7 cellular contexts compared by ENCODE assay signal in the genomic region with DNA sequence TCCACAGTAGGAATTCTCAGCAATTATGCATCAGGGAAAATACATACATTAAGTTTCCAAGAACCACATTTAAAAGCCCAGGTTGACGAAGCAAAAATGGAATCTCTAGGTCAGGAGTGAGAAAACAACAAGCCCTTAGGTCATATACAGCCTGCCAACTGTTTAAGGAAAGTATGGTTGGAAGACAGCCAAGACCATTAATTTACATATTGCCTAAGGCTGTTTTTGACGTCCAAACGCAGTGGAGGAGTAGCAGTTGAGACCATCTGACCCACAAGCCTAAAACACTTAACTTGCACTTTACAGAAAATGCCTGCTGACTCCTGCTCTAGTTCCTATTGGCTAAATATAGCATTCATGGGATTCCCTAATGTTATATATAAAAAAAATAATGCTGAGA.
DNase-seq lines count a peak whose midpoint lies in the region; ATAC-seq and TF ChIP-seq lines count a peak whose summit lies in the region.

No MANE protein-coding gene starts in this region.

- no peaks in the 10 kb centered on the region for H3K36me3 ChIP-seq in adipocyte (ENCODE audit: control insufficient read depth, insufficient read depth, low read length, severe bottlenecking)
- no peaks in the 10 kb centered on the region for H3K36me3 ChIP-seq in ascending aorta
- H3K36me3 ChIP-seq in MG63 = no peaks in the 10 kb centered on the region

- H3K4me3 ChIP-seq in adipocyte (ENCODE audit: low read length) (no peak overlapping the region), skeletal muscle cell (ENCODE audit: low read depth, low read length) (no peak overlapping the region), ascending aorta (no peak overlapping the region), MG63 (no peak overlapping the region)

- H3K27me3 ChIP-seq in adipocyte (replicated peaks; ENCODE audit: control insufficient read depth, insufficient read depth, low read length) (no peaks in the 10 kb centered on the region), ascending aorta (no peaks in the 10 kb centered on the region), MG63 (no peaks in the 10 kb centered on the region)

- H3K4me1 Mint-ChIP-seq in type B pancreatic cell (ENCODE audit: unreplicated experiment) = peaks cover 7% of the 10 kb centered on the region

- no peaks in the 10 kb centered on the region for H3K9me3 Mint-ChIP-seq in type B pancreatic cell

- no peak overlapping the region for H3K9ac ChIP-seq in adipocyte (ENCODE audit: low read length)

- H3K27ac ChIP-seq in ascending aorta = no peak overlapping the region

- peak; percentile 66 for ATAC-seq in GM21723 (IDR thresholded peaks at IDR 0.05; ENCODE audit: unreplicated experiment)

- H3K4me1 ChIP-seq in adipocyte (ENCODE audit: control insufficient read depth, insufficient read depth, low read length) = peaks cover 12% of the 10 kb centered on the region
- H3K4me1 ChIP-seq in ascending aorta = no peaks in the 10 kb centered on the region

- no peaks in the 10 kb centered on the region for H3K36me3 Mint-ChIP-seq in type B pancreatic cell

- H3K27me3 Mint-ChIP-seq in type B pancreatic cell = peaks cover 6% of the 10 kb centered on the region

- H3K4me3 Mint-ChIP-seq in type B pancreatic cell = no peak overlapping the region

- H3K9me3 ChIP-seq in adipocyte (ENCODE audit: control insufficient read depth, low read length) = no peaks in the 10 kb centered on the region
- no peaks in the 10 kb centered on the region for H3K9me3 ChIP-seq in ascending aorta
- H3K9me3 ChIP-seq in MG63 = no peaks in the 10 kb centered on the region

- H3K27ac Mint-ChIP-seq in type B pancreatic cell = no peak overlapping the region

- no peak for TF ChIP-seq CTCF in type B pancreatic cell (conservative IDR thresholded peaks at IDR 0.05)
- no peak for TF ChIP-seq CTCF in ascending aorta (IDR thresholded peaks at IDR 0.05)

- intact Hi-C loops in ascending aorta (cut with DNase I) = no loop called here

- DNase-seq in NCI-H1048 (lab: John Stamatoyannopoulos, UW) = peak; percentile 9
- DNase-seq in adipocyte (ENCODE audit: low read depth) = peak; percentile 85
- peak; percentile 96 for DNase-seq in skeletal muscle cell (ENCODE audit: low read depth)
- DNase-seq in type B pancreatic cell (ENCODE audit: extremely low spot score, unreplicated experiment) = no peak
- DNase-seq in ascending aorta (ENCODE audit: low spot score in 2 of 2) = no peak
- no peak for DNase-seq in MG63

Comparison
In these comparisons a context has a peak if more than half of its experiments do, and no peak if none do; other contexts are left out.
1. DNase-seq: peak in NCI-H1048 (single experiment), adipocyte (single experiment) and skeletal muscle cell (single experiment); none in type B pancreatic cell (single experiment), ascending aorta (0 of 2) and MG63 (single experiment).